ENCODE assay signal across 8 cellular contexts in genomic region chr6:149082320-149082719, GRCh38.
DNase-seq lines count a peak whose midpoint lies in the region; ATAC-seq, FAIRE-seq and TF ChIP-seq lines count a peak whose summit lies in the region.

No MANE protein-coding gene starts in this region.

- H3K27me3 Mint-ChIP-seq in activated naive CD8-positive, alpha-beta T cell treated with anti-CD3 and anti-CD28 coated beads for 36 hours: no peaks in the 10 kb centered on the region

- H3K79me2 ChIP-seq in DOHH2 (ENCODE audit: control insufficient read depth, low read length) (no peaks in the 10 kb centered on the region), SU-DHL-6 (ENCODE audit: insufficient read depth, low read length) (no peaks in the 10 kb centered on the region)

- H3K36me3 ChIP-seq in DOHH2 (ENCODE audit: control insufficient read depth, low read length): no peaks in the 10 kb centered on the region
- no peaks in the 10 kb centered on the region for H3K36me3 ChIP-seq in SU-DHL-6 (ENCODE audit: low read length)

- intact Hi-C loops in cardiac septum (cut with DNase I): loop anchor here (1.0 to 5.0 kb wide), 2 partner anchors 55 to 350 kb away; no protein-coding TSS in a partner anchor

- H3K36me3 Mint-ChIP-seq in activated naive CD8-positive, alpha-beta T cell treated with anti-CD3 and anti-CD28 coated beads for 36 hours: peaks cover 1% of the 10 kb centered on the region

- H3K9me2 ChIP-seq in DOHH2 (replicated peaks; ENCODE audit: control insufficient read depth, low read length): no peaks in the 10 kb centered on the region
- no peaks in the 10 kb centered on the region for H3K9me2 ChIP-seq in SU-DHL-6 (replicated peaks; ENCODE audit: insufficient read depth, low read length)

- TF ChIP-seq POLR2A in H54 (IDR thresholded peaks at IDR 0.05; ENCODE audit: low read depth, low read length): no peak

- H3K4me2 ChIP-seq in DOHH2 (ENCODE audit: low read length): peak overlapping the region; percentile 21; the same call in 1 of the 2 replicates
- H3K4me2 ChIP-seq in SU-DHL-6 (ENCODE audit: low read depth, low read length, poor library complexity, severe bottlenecking): no peak overlapping the region

- peak; percentile 78 for TF ChIP-seq CTCF in DOHH2 (IDR thresholded peaks at IDR 0.05; ENCODE audit: low read depth, low read length, poor library complexity, severe bottlenecking)
- TF ChIP-seq CTCF in SU-DHL-6 (IDR thresholded peaks at IDR 0.05; ENCODE audit: insufficient read depth, low read length, poor library complexity, severe bottlenecking): peak; percentile 64

- H3K4me1 ChIP-seq in DOHH2 (ENCODE audit: control insufficient read depth, low read length): peaks cover 21% of the 10 kb centered on the region

- DNase-seq in H54 (ENCODE audit: insufficient read length, low spot score): no peak
- peak; percentile 77 for DNase-seq in NCI-H1105 treated with DMSO at 0.1 percent for 48 hours (lab: John Stamatoyannopoulos, UW)
- peak; percentile 76 for DNase-seq in activated naive CD8-positive, alpha-beta T cell treated with anti-CD3 and anti-CD28 coated beads for 36 hours
- peak; percentile 79 for DNase-seq in cardiac septum (ENCODE audit: low spot score)
- peak; percentile 24 for DNase-seq in pulmonary artery endothelial cell (ENCODE audit: low read depth, low spot score)

- FAIRE-seq in H54 (lab: Jason Lieb, UNC): peak; percentile 79

- H3K27ac Mint-ChIP-seq in activated naive CD8-positive, alpha-beta T cell treated with anti-CD3 and anti-CD28 coated beads for 36 hours: no peak overlapping the region

- no peak for ATAC-seq in GM19328 (IDR thresholded peaks at IDR 0.05; ENCODE audit: unreplicated experiment)

- no peak overlapping the region for H3K4me3 Mint-ChIP-seq in activated naive CD8-positive, alpha-beta T cell treated with anti-CD3 and anti-CD28 coated beads for 36 hours

- H4K20me1 ChIP-seq in DOHH2 (ENCODE audit: control insufficient read depth, insufficient read depth, low read depth, low read length): no peaks in the 10 kb centered on the region
- H4K20me1 ChIP-seq in SU-DHL-6 (ENCODE audit: low read depth, low read length): no peaks in the 10 kb centered on the region

- H3K4me3 ChIP-seq in DOHH2 (ENCODE audit: low read length) (no peak overlapping the region), SU-DHL-6 (ENCODE audit: insufficient read depth, low read length, poor library complexity, severe bottlenecking) (no peak overlapping the region)

- no peak overlapping the region for H3K27ac ChIP-seq in DOHH2 (ENCODE audit: low read depth, low read length)
- no peak overlapping the region for H3K27ac ChIP-seq in SU-DHL-6 (ENCODE audit: low read depth, low read length)

- peaks cover 45% of the 10 kb centered on the region for H3K4me1 Mint-ChIP-seq in activated naive CD8-positive, alpha-beta T cell treated with anti-CD3 and anti-CD28 coated beads for 36 hours

- peaks cover 30% of the 10 kb centered on the region for H3K27me3 ChIP-seq in DOHH2 (ENCODE audit: control insufficient read depth, low read length)
- no peaks in the 10 kb centered on the region for H3K27me3 ChIP-seq in SU-DHL-6 (ENCODE audit: low read length)

- H3K9me3 ChIP-seq in DOHH2 (ENCODE audit: control insufficient read depth, insufficient read depth, low read length): no peaks in the 10 kb centered on the region
- H3K9me3 ChIP-seq in SU-DHL-6 (ENCODE audit: insufficient read depth, low read length): no peaks in the 10 kb centered on the region

- H3K9me3 Mint-ChIP-seq in activated naive CD8-positive, alpha-beta T cell treated with anti-CD3 and anti-CD28 coated beads for 36 hours: no peaks in the 10 kb centered on the region

- no peak overlapping the region for H3K9ac ChIP-seq in SU-DHL-6 (ENCODE audit: low read length)

- H3F3A ChIP-seq in DOHH2 (ENCODE audit: control insufficient read depth, insufficient read depth) (0 out of 2 replicates have a peak, but pooled peaks cover 3% of the 10 kb centered on the region), SU-DHL-6 (ENCODE audit: insufficient read depth) (no peaks in the 10 kb centered on the region)

- H2AFZ ChIP-seq in SU-DHL-6 (ENCODE audit: low read depth, low read length, severe bottlenecking): no peak overlapping the region
